22 cellular contexts compared by ENCODE assay signal in the genomic region with DNA sequence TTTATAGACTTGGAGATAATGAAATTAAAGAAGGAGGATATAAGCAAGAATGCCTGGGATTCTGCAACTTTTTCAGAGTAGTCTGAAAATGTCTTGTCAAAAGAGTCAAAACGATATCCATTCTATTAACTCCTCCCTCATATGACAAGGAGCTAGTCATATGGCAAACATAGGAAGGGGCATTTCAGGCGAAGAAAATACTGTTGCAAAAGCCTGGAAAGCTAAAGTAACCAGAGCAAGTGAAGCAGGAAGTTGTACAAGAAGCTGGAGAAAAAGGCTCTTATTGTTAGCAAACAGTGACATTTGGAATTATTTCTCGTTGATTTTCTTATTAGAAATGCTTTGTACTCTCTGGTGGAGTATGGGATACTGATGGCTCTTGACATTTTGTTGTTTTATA.
DNase-seq lines count a peak whose midpoint lies in the region; FAIRE-seq and TF ChIP-seq lines count a peak whose summit lies in the region.
"Had no signal": no experiment of that assay in that cellular context is flagged by ENCODE, and none has a peak within 500 bp of the region (broad histone marks: within the 10 kb centered on the region; RNA-seq: fewer than 3 reads in every experiment).

No MANE protein-coding gene starts in this region.

- no peak overlapping the region for H3K27ac ChIP-seq in GM23248
- H3K27ac ChIP-seq: 22Rv1; A549; BLaER1 treated with 17β-estradiol and CSF1 and Interleukin-3, amounts not matched to agents 10 nM and 100 nM; C4-2B had no signal

- H3K9me2 ChIP-seq in Loucy (replicated peaks; ENCODE audit: low read depth, low read length) (no peaks in the 10 kb centered on the region), GM23248 (ENCODE audit: insufficient read depth) (no peaks in the 10 kb centered on the region)

- no peak overlapping the region for H3K4me2 ChIP-seq in Loucy (ENCODE audit: low read depth, low read length, poor library complexity, severe bottlenecking)
- H3K4me2 ChIP-seq in GM23248 (ENCODE audit: unreplicated experiment), result no peak overlapping the region
- H3K4me2 ChIP-seq: A549; BLaER1 treated with 17β-estradiol and CSF1 and Interleukin-3, amounts not matched to agents 10 nM and 100 nM had no signal

- FAIRE-seq in bronchial epithelial cell (lab: Jason Lieb, UNC), result no peak
- FAIRE-seq: A549, D721Med, G401.6, GM12891, GM19239 had no signal

- H3F3A ChIP-seq in Loucy (ENCODE audit: low read depth) (no peaks in the 10 kb centered on the region), GM23248 (ENCODE audit: insufficient read depth) (no peaks in the 10 kb centered on the region)

- no peaks in the 10 kb centered on the region for H3K36me3 ChIP-seq in Loucy (ENCODE audit: insufficient read depth, low read length)
- H3K36me3 ChIP-seq in bronchial epithelial cell (ENCODE audit: control insufficient read depth, insufficient read depth, low read length), result no peaks in the 10 kb centered on the region
- H3K36me3 ChIP-seq in GM23248 (ENCODE audit: low read depth), result no peaks in the 10 kb centered on the region
- H3K36me3 ChIP-seq: BLaER1 treated with 17β-estradiol and CSF1 and Interleukin-3, amounts not matched to agents 10 nM and 100 nM had no signal

- H3K9ac ChIP-seq in Loucy (ENCODE audit: low read depth, low read length, poor library complexity, severe bottlenecking) (no peak overlapping the region), GM23248 (no peak overlapping the region)
- H3K9ac ChIP-seq: BLaER1 treated with 17β-estradiol and CSF1 and Interleukin-3, amounts not matched to agents 10 nM and 100 nM had no signal

- WGBS in GM23248 (ENCODE audit: low coverage in 1 of 2, low lambda C conversion rate in 2 of 2, missing lambda C conversion rate in 2 of 2), 2 experiments, result 2 to 3% methylated on average over 3 of the region's 3 CpGs

- H3K27me3 ChIP-seq in Loucy (ENCODE audit: insufficient read depth, low read length, poor library complexity, severe bottlenecking) (no peaks in the 10 kb centered on the region), bronchial epithelial cell (ENCODE audit: control insufficient read depth, insufficient read depth, low read length) (no peaks in the 10 kb centered on the region), GM23248 (replicated peaks; ENCODE audit: insufficient read depth) (no peaks in the 10 kb centered on the region)
- H3K27me3 ChIP-seq: BLaER1 treated with 17β-estradiol and CSF1 and Interleukin-3, amounts not matched to agents 10 nM and 100 nM had no signal

- H2AFZ ChIP-seq in Loucy (ENCODE audit: low read length) (peak overlapping the region; percentile 40; the same call in 1 of the 2 replicates), GM23248 (no peak overlapping the region)

- in situ Hi-C loops in GM23248 (cut with MboI), result no loop called here

- H4K20me1 ChIP-seq in Loucy (ENCODE audit: insufficient read depth, low read length, poor library complexity, severe bottlenecking), result no peaks in the 10 kb centered on the region
- no peaks in the 10 kb centered on the region for H4K20me1 ChIP-seq in GM23248 (ENCODE audit: insufficient read depth)
- H4K20me1 ChIP-seq: BLaER1 treated with 17β-estradiol and CSF1 and Interleukin-3, amounts not matched to agents 10 nM and 100 nM had no signal

- TF ChIP-seq CTCF in Loucy (conservative IDR thresholded peaks at IDR 0.05; ENCODE audit: low read length) (no peak), bronchial epithelial cell (IDR thresholded peaks at IDR 0.05; ENCODE audit: insufficient read depth, low read length, severe bottlenecking) (no peak)

- H3K9me3 ChIP-seq in Loucy (ENCODE audit: insufficient read depth, low read depth, low read length) (no peaks in the 10 kb centered on the region), GM23248 (ENCODE audit: low read depth) (no peaks in the 10 kb centered on the region)
- H3K9me3 ChIP-seq: A549; BLaER1 treated with 17β-estradiol and CSF1 and Interleukin-3, amounts not matched to agents 10 nM and 100 nM had no signal

- DNase-seq in COLO829 (ENCODE audit: low spot score), result peak; percentile 1
- DNase-seq in bronchial epithelial cell (ENCODE audit: low read depth), result peak; percentile 17
- peak; percentile 78 for DNase-seq in foreskin melanocyte
- DNase-seq in iPS-NIHi11 (ENCODE audit: low spot score), result no peak
- no peak for DNase-seq in GM23248
- DNase-seq in stimulated activated naive CD4-positive, alpha-beta T cell (lab: John Stamatoyannopoulos, UW), result no peak
- DNase-seq: AML-193; Calu3; CD4-positive, alpha-beta T cell; CD8-positive, alpha-beta T cell; COR-L47; DMS79 treated with DMSO at 0.1 percent for 48 hours; GF-D8 had no signal

- H3K79me2 ChIP-seq in Loucy (ENCODE audit: insufficient read depth, low read length) (no peaks in the 10 kb centered on the region), GM23248 (ENCODE audit: insufficient read depth) (no peaks in the 10 kb centered on the region)

- H3K4me3 ChIP-seq in Loucy (ENCODE audit: low read length, poor library complexity, severe bottlenecking), result no peak overlapping the region
- no peak overlapping the region for H3K4me3 ChIP-seq in bronchial epithelial cell (ENCODE audit: low read depth, low read length)
- H3K4me3 ChIP-seq in GM23248, result no peak overlapping the region
- H3K4me3 ChIP-seq: A549; BLaER1 treated with 17β-estradiol and CSF1 and Interleukin-3, amounts not matched to agents 10 nM and 100 nM had no signal

- H3K4me1 ChIP-seq in Loucy (ENCODE audit: insufficient read depth, low read length, poor library complexity, severe bottlenecking) (no peaks in the 10 kb centered on the region), GM23248 (ENCODE audit: insufficient read depth) (no peaks in the 10 kb centered on the region)
- H3K4me1 ChIP-seq: A549; BLaER1 treated with 17β-estradiol and CSF1 and Interleukin-3, amounts not matched to agents 10 nM and 100 nM had no signal

Comparison
In these comparisons a context has a peak if more than half of its experiments do, and no peak if none do; other contexts are left out.
1. DNase-seq: peak in COLO829 (single experiment), bronchial epithelial cell (single experiment) and foreskin melanocyte (single experiment); none in iPS-NIHi11 (single experiment), GM23248 (single experiment) and stimulated activated naive CD4-positive, alpha-beta T cell (0 of 6).